Comparison of ENCODE assay signal across 10 cellular contexts in the genomic region with DNA sequence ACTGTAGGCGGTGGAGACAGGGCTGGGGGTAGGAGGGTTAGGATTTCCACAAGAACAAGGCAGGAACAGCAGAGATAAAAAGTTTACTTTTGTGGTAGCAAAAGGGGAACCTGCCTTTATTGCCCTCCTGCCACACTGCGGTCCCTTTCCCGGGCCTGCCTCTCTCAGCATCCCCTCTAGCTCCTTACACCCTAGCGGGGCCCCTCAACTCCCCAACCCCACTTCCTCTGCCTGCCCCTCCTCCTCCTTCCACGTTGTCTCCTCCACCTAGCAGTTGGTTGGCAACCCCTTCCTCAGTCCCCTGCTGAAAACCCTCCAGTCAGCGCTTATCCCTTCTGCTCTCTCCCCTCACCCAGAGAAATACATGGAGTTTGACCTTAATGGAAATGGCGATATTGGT. TPM values are rescaled to one million over a fixed set of nuclear protein-coding genes. Genes with fewer than 3 reads are reported as not detected.
DNase-seq lines count a peak whose midpoint lies in the region; ATAC-seq and TF ChIP-seq lines count a peak whose summit lies in the region.
"Had no signal": no experiment of that assay in that cellular context is flagged by ENCODE, and none has a peak within 500 bp of the region (broad histone marks: within the 10 kb centered on the region; RNA-seq: fewer than 3 reads in every experiment).

No MANE protein-coding gene starts in this region.

- H3K27me3 ChIP-seq in right cardiac atrium (ENCODE audit: control insufficient read depth, insufficient read depth) (no peaks in the 10 kb centered on the region), layer of hippocampus (ENCODE audit: control insufficient read depth, insufficient read depth, low read length) (no peaks in the 10 kb centered on the region), tibial artery (no peaks in the 10 kb centered on the region)
- H3K27me3 ChIP-seq: BE2C, thyroid gland had no signal

- no peak overlapping the region for H3K27ac ChIP-seq in right cardiac atrium (ENCODE audit: low read length)
- peak overlapping the region; percentile 56 for H3K27ac ChIP-seq in layer of hippocampus (ENCODE audit: low read depth, low read length)
- no peak overlapping the region for H3K27ac ChIP-seq in tibial artery
- H3K27ac ChIP-seq: thyroid gland had no signal

- POLR2A ChIA-PET in activated B cell treated with CpG ODN at 0.5 μM for 24 hours (lab: Charles Lee) (interaction anchor here (0.6 to 1.6 kb wide), 5 partner anchors 17 to 217 kb away, joined by 3 to 8 read pairs (median 5); a partner anchor contains a TSS), MCF 10A (lab: Yijun Ruan, JAX) (interaction anchor here (0.7 kb wide), 1 partner anchor 495 kb away, joined by 3 read pairs; no protein-coding TSS in a partner anchor)

- no peaks in the 10 kb centered on the region for H3K4me1 ChIP-seq in right cardiac atrium (ENCODE audit: control insufficient read depth, insufficient read depth, low read length)
- H3K4me1 ChIP-seq in tibial artery: no peaks in the 10 kb centered on the region
- H3K4me1 ChIP-seq: BE2C had no signal

- intact Hi-C loops in right cardiac atrium (cut with DNase I) (no loop called here), Right ventricle myocardium superior (cut with DNase I) (loop anchor here (5.0 kb wide), 1 partner anchor 68 kb away; a partner anchor contains a TSS), activated B cell treated with CpG ODN at 0.5 μM for 24 hours (cut with micrococcal nuclease) (no loop called here), tibial artery (cut with DNase I; ENCODE audit: low total_unique reads) (no loop called here), MCF 10A (cut with micrococcal nuclease) (no loop called here)

- DNase-seq in right cardiac atrium: no peak
- no peak for DNase-seq in Right ventricle myocardium superior
- DNase-seq in activated B cell treated with CpG ODN at 0.5 μM for 24 hours: no peak
- DNase-seq in tibial artery: no peak
- no peak for DNase-seq in MCF 10A (ENCODE audit: unreplicated experiment)
- DNase-seq: BE2C, thyroid gland had no signal

- CTCF ChIA-PET in activated B cell treated with CpG ODN at 0.5 μM for 24 hours (lab: Charles Lee): interaction anchor here (1.7 to 3.2 kb wide), 3 partner anchors 17 to 64 kb away, joined by 3 to 17 read pairs (median 6); no protein-coding TSS in a partner anchor
- CTCF ChIA-PET in MCF 10A (lab: Yijun Ruan, JAX): interaction anchor here (1.4 kb wide), 1 partner anchor 17 kb away, joined by 6 read pairs; no protein-coding TSS in a partner anchor

- TF ChIP-seq CTCF in activated B cell treated with CpG ODN at 0.5 μM for 24 hours (IDR thresholded peaks at IDR 0.05) (no peak), tibial artery (IDR thresholded peaks at IDR 0.05) (no peak), MCF 10A (IDR thresholded peaks at IDR 0.05; ENCODE audit: unreplicated experiment) (no peak)

- H3K36me3 Mint-ChIP-seq in activated B cell treated with CpG ODN at 0.5 μM for 24 hours (ENCODE audit: low read depth) (peaks cover 4% of the 10 kb centered on the region), MCF 10A (ENCODE audit: insufficient read depth, unreplicated experiment) (no peaks in the 10 kb centered on the region)

- WGBS in right cardiac atrium: 53% methylated on average over 7 of the region's 7 CpGs

- H3K4me1 Mint-ChIP-seq in activated B cell treated with CpG ODN at 0.5 μM for 24 hours: peaks cover 43% of the 10 kb centered on the region
- no peaks in the 10 kb centered on the region for H3K4me1 Mint-ChIP-seq in MCF 10A (ENCODE audit: insufficient read depth, unreplicated experiment)

- ATAC-seq in right cardiac atrium (no peak), Right ventricle myocardium superior (ENCODE audit: poor library complexity) (no peak), activated B cell treated with CpG ODN at 0.5 μM for 24 hours (ENCODE audit: low read depth) (no peak), HG03039 (IDR thresholded peaks at IDR 0.05; ENCODE audit: unreplicated experiment) (no peak), GM21381 (IDR thresholded peaks at IDR 0.05; ENCODE audit: unreplicated experiment) (no peak)

- no peaks in the 10 kb centered on the region for H3K36me3 ChIP-seq in tibial artery
- H3K36me3 ChIP-seq: BE2C, thyroid gland had no signal

- peaks cover 1% of the 10 kb centered on the region for H3K9me3 Mint-ChIP-seq in activated B cell treated with CpG ODN at 0.5 μM for 24 hours
- H3K9me3 Mint-ChIP-seq in MCF 10A (ENCODE audit: unreplicated experiment): no peaks in the 10 kb centered on the region

- H3K9me3 ChIP-seq in right cardiac atrium (ENCODE audit: control insufficient read depth, low read length): no peaks in the 10 kb centered on the region
- H3K9me3 ChIP-seq in tibial artery: no peaks in the 10 kb centered on the region
- H3K9me3 ChIP-seq: BE2C, thyroid gland had no signal

- BruUV-seq in MCF 10A (replicated peaks; lab: Mats Ljungman, UMichigan): no TSS peak

- H3K27ac Mint-ChIP-seq in activated B cell treated with CpG ODN at 0.5 μM for 24 hours: peak overlapping the region; percentile 80
- H3K27ac Mint-ChIP-seq in MCF 10A (ENCODE audit: low read depth, unreplicated experiment): no peak overlapping the region

- H3K4me3 Mint-ChIP-seq in activated B cell treated with CpG ODN at 0.5 μM for 24 hours (no peak overlapping the region), MCF 10A (ENCODE audit: unreplicated experiment) (no peak overlapping the region)

- no peaks in the 10 kb centered on the region for H3K27me3 Mint-ChIP-seq in activated B cell treated with CpG ODN at 0.5 μM for 24 hours
- H3K27me3 Mint-ChIP-seq in MCF 10A (ENCODE audit: insufficient read depth, unreplicated experiment): no peaks in the 10 kb centered on the region

- peak overlapping the region; percentile 4 for H3K4me3 ChIP-seq in right cardiac atrium (ENCODE audit: low read length)
- H3K4me3 ChIP-seq in tibial artery: peak overlapping the region; percentile 1 to 18
- H3K4me3 ChIP-seq: thyroid gland had no signal

RNA-seq across cellular contexts. Expression of a gene that starts 0.7 kb away (rescaled TPM):
- total RNA-seq in right cardiac atrium (10 to 100 TPM; 17.9 to 29.9 (median 21.3) TPM), Right ventricle myocardium superior (17.7 TPM), activated B cell treated with CpG ODN at 0.5 μM for 24 hours (1.4 and 2.0 TPM in 2 replicates), MCF 10A (2022) (not detected in 2 replicates)
- polyA plus RNA-seq in right cardiac atrium: 14.7 TPM

RNA-seq across cellular contexts. Expression of a gene that starts 4.8 kb away (rescaled TPM):
- total RNA-seq in right cardiac atrium (100 to 1,000 TPM in 2 of 4 donors, 10 to 100 TPM in 2; 96.9 to 110 (median 103) TPM), Right ventricle myocardium superior (69.1 TPM), activated B cell treated with CpG ODN at 0.5 μM for 24 hours (246 and 283 TPM in 2 replicates), MCF 10A (2022) (247 and 266 TPM in 2 replicates)
- 95.2 TPM for polyA plus RNA-seq in right cardiac atrium

RNA-seq across cellular contexts. Expression of a gene that starts 22.9 kb away (rescaled TPM):
- total RNA-seq in right cardiac atrium (under 1 TPM in 2 of 4 donors, not detected in 2; 0.26 to 0.31 TPM), Right ventricle myocardium superior (not detected), activated B cell treated with CpG ODN at 0.5 μM for 24 hours (10.0 and 11.2 TPM in 2 replicates), MCF 10A (2022) (not detected in 2 replicates)
- 0.11 TPM for polyA plus RNA-seq in right cardiac atrium
- total RNA-seq: thyroid gland had no signal

RNA-seq across cellular contexts. Expression of a gene that starts 29.7 kb away (rescaled TPM):
- 10 to 100 TPM; 10.2 to 16.6 (median 12.4) TPM for total RNA-seq in right cardiac atrium
- 7.8 TPM for polyA plus RNA-seq in right cardiac atrium
- 5.5 TPM for total RNA-seq in Right ventricle myocardium superior
- 7.8 and 8.4 TPM in 2 replicates for total RNA-seq in activated B cell treated with CpG ODN at 0.5 μM for 24 hours
- not detected in 2 replicates for total RNA-seq in MCF 10A (2022)

RNA-seq across cellular contexts. Expression of a gene that starts 33.5 kb away (rescaled TPM):
- total RNA-seq in right cardiac atrium: 1 to 10 TPM in 1 of 4 donors, under 1 TPM in 2, not detected in 1; 0.59 to 1.5 (median 0.60) TPM
- polyA plus RNA-seq in right cardiac atrium: 0.61 TPM
- not detected for total RNA-seq in Right ventricle myocardium superior
- total RNA-seq in activated B cell treated with CpG ODN at 0.5 μM for 24 hours: 155 and 177 TPM in 2 replicates
- total RNA-seq in MCF 10A (2022): 0.37 TPM in 1 of 2 replicates, not detected in the other
- total RNA-seq: thyroid gland had no signal
